In genomic region chr11:73137942-73138274, GRCh38 we compare ENCODE assay signal across 21 cellular contexts. TPM values are rescaled to one million over a fixed set of nuclear protein-coding genes. Genes with fewer than 3 reads are reported as not detected.
A peak's percentile ranks its signal among the peaks of the same experiment; 100 is the strongest.
DNase-seq lines count a peak whose midpoint lies in the region; ATAC-seq, FAIRE-seq and TF ChIP-seq lines count a peak whose summit lies in the region.
"Had no signal": no experiment of that assay in that cellular context is flagged by ENCODE, and none has a peak within 500 bp of the region (broad histone marks: within the 10 kb centered on the region; RNA-seq: fewer than 3 reads in every experiment).

No MANE protein-coding gene starts in this region.

- peak; percentile 11 for FAIRE-seq in GM19239 (lab: Jason Lieb, UNC)
- FAIRE-seq: GM18507 had no signal

- peaks cover 45% of the 10 kb centered on the region in 2 donors for H3K36me3 Mint-ChIP-seq in CD14-positive monocyte
- peaks cover 87% of the 10 kb centered on the region for H3K36me3 Mint-ChIP-seq in activated B cell treated with CpG ODN at 0.5 μM for 24 hours (ENCODE audit: low read depth)
- H3K36me3 Mint-ChIP-seq in memory B cell: peaks cover 29% of the 10 kb centered on the region

- ATAC-seq in activated B cell treated with CpG ODN at 0.5 μM for 24 hours (ENCODE audit: low read depth) (no peak), memory B cell (ENCODE audit: low read depth) (no peak), esophagus mucosa (no peak), GM21390 (IDR thresholded peaks at IDR 0.05; ENCODE audit: unreplicated experiment) (no peak)
- ATAC-seq: activated CD8-positive, alpha-beta T cell treated with anti-CD3 and anti-CD28 coated beads for 36 hours; effector memory CD8-positive, alpha-beta T cell; left cardiac atrium; naive thymus-derived CD8-positive, alpha-beta T cell; stimulated activated naive CD8-positive, alpha-beta T cell treated with anti-CD3 and anti-CD28 coated beads, Interleukin-15, Interleukin-2, amounts not matched to agents 100 U/mL and 50 U/mL, for 24 hours had no signal

- intact Hi-C loops in CD14-positive monocyte (cut with micrococcal nuclease): no loop called here
- intact Hi-C loops in activated B cell treated with CpG ODN at 0.5 μM for 24 hours (cut with micrococcal nuclease): loop anchor here (1.0 kb wide), 1 partner anchor 40 kb away; no protein-coding TSS in a partner anchor

- CTCF ChIA-PET in activated B cell treated with CpG ODN at 0.5 μM for 24 hours (lab: Charles Lee): interaction anchor here (0.6 to 10.8 kb wide), 7 partner anchors 11 to 357 kb away, joined by 3 to 156 read pairs (median 6); no protein-coding TSS in a partner anchor

- H3K4me3 Mint-ChIP-seq in CD14-positive monocyte: peak overlapping the region in 1 of 2 donors; percentile 82
- peak overlapping the region; percentile 64 for H3K4me3 Mint-ChIP-seq in activated B cell treated with CpG ODN at 0.5 μM for 24 hours
- peak overlapping the region; percentile 64 for H3K4me3 Mint-ChIP-seq in memory B cell
- H3K4me3 Mint-ChIP-seq: activated CD8-positive, alpha-beta T cell treated with anti-CD3 and anti-CD28 coated beads for 36 hours; activated naive CD4-positive, alpha-beta T cell treated with anti-CD3 and anti-CD28 coated beads, Interleukin-2, amount 10 ng/mL, durations not matched to agents 7 days and 5 days; effector memory CD8-positive, alpha-beta T cell had no signal

- DNase-seq in CD14-positive monocyte (ENCODE audit: low spot score) (no peak), GM19239 (ENCODE audit: insufficient read length, low spot score) (no peak), activated B cell treated with CpG ODN at 0.5 μM for 24 hours (no peak), memory B cell (ENCODE audit: low spot score in 2 of 2) (no peak), NCI-H345 (lab: John Stamatoyannopoulos, UW) (no peak), NK-92 (lab: John Stamatoyannopoulos, UW; ENCODE audit: unreplicated experiment) (no peak)
- DNase-seq: activated CD8-positive, alpha-beta T cell treated with anti-CD3 and anti-CD28 coated beads for 36 hours; activated naive CD4-positive, alpha-beta T cell treated with anti-CD3 and anti-CD28 coated beads, Interleukin-2, amount 10 ng/mL, durations not matched to agents 7 days and 5 days; activated T-cell treated with anti-CD3 and anti-CD28 coated beads, Interleukin-2, amount 50 U/mL, for 1 hour; Caco-2; effector memory CD8-positive, alpha-beta T cell; left cardiac atrium; naive thymus-derived CD8-positive, alpha-beta T cell; NCI-H1930; NK-92 treated with Interleukin-12 subunit alpha and Interleukin-12 subunit beta, amount 100 ng/mL, for 24 hours; stimulated activated naive CD8-positive, alpha-beta T cell treated with anti-CD3 and anti-CD28 coated beads, Interleukin-15, Interleukin-2, amounts not matched to agents 100 U/mL and 50 U/mL, for 24 hours; T-helper 9 cell; transverse colon had no signal

- peak overlapping the region in 4 of 7 donors; percentile 4 to 56 (median 42) for H3K27ac Mint-ChIP-seq in CD14-positive monocyte
- H3K27ac Mint-ChIP-seq in activated B cell treated with CpG ODN at 0.5 μM for 24 hours: peak overlapping the region; percentile 95
- peak overlapping the region; percentile 46 for H3K27ac Mint-ChIP-seq in memory B cell
- H3K27ac Mint-ChIP-seq: activated CD8-positive, alpha-beta T cell treated with anti-CD3 and anti-CD28 coated beads for 36 hours; activated naive CD4-positive, alpha-beta T cell treated with anti-CD3 and anti-CD28 coated beads, Interleukin-2, amount 10 ng/mL, durations not matched to agents 7 days and 5 days had no signal

- TF ChIP-seq CTCF in CD14-positive monocyte (IDR thresholded peaks at IDR 0.05) (no peak), activated B cell treated with CpG ODN at 0.5 μM for 24 hours (IDR thresholded peaks at IDR 0.05) (no peak)

- H3K4me1 Mint-ChIP-seq in CD14-positive monocyte (peaks cover 36% of the 10 kb centered on the region), activated B cell treated with CpG ODN at 0.5 μM for 24 hours (peaks cover 75% of the 10 kb centered on the region), memory B cell (peaks cover 26% of the 10 kb centered on the region)

- H3K9me3 Mint-ChIP-seq in CD14-positive monocyte (no peaks in the 10 kb centered on the region), activated B cell treated with CpG ODN at 0.5 μM for 24 hours (no peaks in the 10 kb centered on the region), memory B cell (no peaks in the 10 kb centered on the region)
- H3K9me3 Mint-ChIP-seq: activated CD8-positive, alpha-beta T cell treated with anti-CD3 and anti-CD28 coated beads for 36 hours; activated naive CD4-positive, alpha-beta T cell treated with anti-CD3 and anti-CD28 coated beads, Interleukin-2, amount 10 ng/mL, durations not matched to agents 7 days and 5 days; effector memory CD8-positive, alpha-beta T cell had no signal

- POLR2A ChIA-PET in activated B cell treated with CpG ODN at 0.5 μM for 24 hours (lab: Charles Lee): interaction anchor here (0.9 to 15.2 kb wide), 5 partner anchors 9 to 151 kb away, joined by 3 to 551 read pairs (median 5); no protein-coding TSS in a partner anchor

- no peaks in the 10 kb centered on the region for H3K27me3 Mint-ChIP-seq in CD14-positive monocyte (ENCODE audit: low read depth in 3 of 3)
- H3K27me3 Mint-ChIP-seq in activated B cell treated with CpG ODN at 0.5 μM for 24 hours: no peaks in the 10 kb centered on the region
- H3K27me3 Mint-ChIP-seq in memory B cell: no peaks in the 10 kb centered on the region
- H3K27me3 Mint-ChIP-seq: activated CD8-positive, alpha-beta T cell treated with anti-CD3 and anti-CD28 coated beads for 36 hours; effector memory CD8-positive, alpha-beta T cell had no signal

RNA-seq across cellular contexts. Expression of gene FCHSD2, which starts 4.2 kb away (rescaled TPM):
- polyA plus RNA-seq in CD14-positive monocyte: 10 to 100 TPM; 14.5 to 16.6 TPM
- 176 and 207 TPM in 2 replicates for total RNA-seq in activated B cell treated with CpG ODN at 0.5 μM for 24 hours
- total RNA-seq in esophagus mucosa: 7.3 TPM

Comparison
In these comparisons a context has a peak if more than half of its experiments do, and no peak if none do; other contexts are left out.
1. H3K27ac Mint-ChIP-seq: peak in every context shown above with its lines; median percentile 95 in activated B cell treated with CpG ODN at 0.5 μM for 24 hours; 46 in memory B cell; 42 in CD14-positive monocyte.
2. RNA of gene FCHSD2, which starts 4.2 kb away (total RNA-seq): 176 to 207 TPM in activated B cell treated with CpG ODN at 0.5 μM for 24 hours; 7.3 TPM in esophagus mucosa (single experiment); every median in the first group is over 10 times any median in the second.